ENCODE assay signal across 8 cellular contexts in the genomic region with DNA sequence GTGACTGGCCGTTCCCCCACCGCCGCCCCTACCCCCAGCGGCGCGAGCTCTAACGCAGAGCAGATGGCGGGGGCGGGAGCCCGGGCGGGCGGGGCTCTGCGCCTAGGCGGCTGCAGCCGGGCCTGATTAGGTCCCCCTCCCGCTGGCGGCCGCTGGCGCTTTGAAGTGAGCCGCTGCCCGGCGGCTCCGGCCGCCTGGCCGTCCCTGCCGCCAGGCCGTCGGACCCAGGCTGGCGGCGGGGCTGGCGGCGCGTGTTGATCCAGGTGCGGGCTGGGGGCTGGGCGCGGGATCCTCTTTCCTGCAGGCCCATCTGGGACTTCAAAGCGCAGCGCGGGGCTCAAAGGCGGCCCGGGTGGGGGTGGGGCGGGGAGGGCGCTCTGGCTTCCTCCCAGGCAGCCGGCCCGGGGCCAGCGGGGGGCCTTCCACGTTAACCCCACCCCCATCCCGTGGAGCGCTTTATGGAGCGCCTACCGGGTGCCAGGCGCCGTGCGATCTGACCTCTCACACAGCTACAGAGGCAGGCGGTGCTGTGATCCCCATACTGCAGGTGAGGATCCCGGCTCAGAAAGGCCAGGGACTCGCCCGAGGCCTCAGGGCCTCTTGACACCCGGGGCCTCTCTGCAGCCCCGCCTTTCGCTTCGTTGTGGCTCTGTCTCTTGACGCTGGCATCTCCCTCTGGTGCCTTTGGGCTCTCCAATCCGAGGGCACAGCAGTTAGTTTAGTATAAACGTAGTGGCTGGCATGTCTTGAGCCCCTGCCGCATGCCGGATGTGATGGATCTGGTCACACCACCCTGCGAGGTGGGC.
A peak's percentile ranks its signal among the peaks of the same experiment; 100 is the strongest.
DNase-seq lines count a peak whose midpoint lies in the region; TF ChIP-seq lines count a peak whose summit lies in the region.

No MANE protein-coding gene starts in this region.

- H3K27ac Mint-ChIP-seq in HFFc6: no peak overlapping the region

- H3K27me3 ChIP-seq in BJ (ENCODE audit: control insufficient read depth, insufficient read depth, low read length) (peaks cover 14% of the 10 kb centered on the region), H7 (ENCODE audit: control insufficient read depth, insufficient read depth, low read length) (peaks cover 22% of the 10 kb centered on the region), WERI-Rb-1 (ENCODE audit: insufficient read depth, low read depth, severe bottlenecking) (no peaks in the 10 kb centered on the region), iPS-18a (ENCODE audit: control insufficient read depth, insufficient read depth, low read length) (peaks cover 55% of the 10 kb centered on the region)

- no peaks in the 10 kb centered on the region for H3K36me3 Mint-ChIP-seq in HFFc6 (ENCODE audit: low read depth)

- H3K27ac ChIP-seq in WERI-Rb-1: peak overlapping the region; percentile 98
- H3K27ac ChIP-seq in iPS-18a (ENCODE audit: low read length): no peak overlapping the region

- CTCF ChIA-PET in BJ (lab: Yijun Ruan, JAX): no interaction called here

- POLR2A ChIA-PET in BJ (lab: Charles Lee): no interaction called here

- peaks cover 38% of the 10 kb centered on the region for H3K27me3 Mint-ChIP-seq in HFFc6 (ENCODE audit: insufficient read depth)

- H3K36me3 ChIP-seq in BJ (ENCODE audit: control insufficient read depth, insufficient read depth, low read length): no peaks in the 10 kb centered on the region
- H3K36me3 ChIP-seq in H7 (replicated peaks; ENCODE audit: control insufficient read depth, insufficient read depth, low read length): no peaks in the 10 kb centered on the region
- H3K36me3 ChIP-seq in WERI-Rb-1: no peaks in the 10 kb centered on the region; the same call in 1 of the 2 replicates
- H3K36me3 ChIP-seq in iPS-18a (ENCODE audit: control insufficient read depth, low read depth, low read length): no peaks in the 10 kb centered on the region

- TF ChIP-seq CTCF in BJ (IDR thresholded peaks at IDR 0.05; ENCODE audit: insufficient read depth, low read depth, low read length) (no peak), WERI-Rb-1 (IDR thresholded peaks at IDR 0.05; ENCODE audit: low read depth, low read length) (no peak), HFFc6 (IDR thresholded peaks at IDR 0.05) (no peak)

- H3K4me1 ChIP-seq in iPS-18a (ENCODE audit: control insufficient read depth, low read depth, low read length): peaks cover 32% of the 10 kb centered on the region

- no peak overlapping the region for H3K4me3 Mint-ChIP-seq in HFFc6

- no peaks in the 10 kb centered on the region for H3K9me3 ChIP-seq in WERI-Rb-1 (ENCODE audit: severe bottlenecking)
- no peaks in the 10 kb centered on the region for H3K9me3 ChIP-seq in iPS-18a (ENCODE audit: control insufficient read depth, low read depth, low read length)

- 0 out of 2 replicates have a peak overlapping the region, but pooled peaks have one; percentile 10 for H3K4me3 ChIP-seq in BJ (ENCODE audit: low read depth, low read length)
- H3K4me3 ChIP-seq in H7 (ENCODE audit: insufficient read depth, low read depth, low read length): peak overlapping the region; percentile 28
- H3K4me3 ChIP-seq in WERI-Rb-1 (ENCODE audit: low read depth, low read length): peak overlapping the region; percentile 46
- peak overlapping the region; percentile 25 for H3K4me3 ChIP-seq in iPS-18a (ENCODE audit: low read length)

- H3K4me1 Mint-ChIP-seq in HFFc6 (ENCODE audit: low read depth): no peaks in the 10 kb centered on the region

- DNase-seq in BJ (ENCODE audit: low read depth) (no peak), H7 (peak; percentile 94), WERI-Rb-1 (peak; percentile 91), HFFc6 (no peak), KG1 (lab: John Stamatoyannopoulos, UW) (no peak), DMS153 treated with DMSO at 0.1 percent for 48 hours (lab: John Stamatoyannopoulos, UW; ENCODE audit: unreplicated experiment) (no peak)
- DNase-seq in stimulated activated CD4-positive, alpha-beta T cell treated with anti-CD3 and anti-CD28 coated beads, Interleukin-4, amount 100 ng/mL, for 1 hour: peak; percentile 21

- H3K9me3 Mint-ChIP-seq in HFFc6: no peaks in the 10 kb centered on the region

- H3K9ac ChIP-seq in iPS-18a (ENCODE audit: low read length): no peak overlapping the region

Comparison
In these comparisons a context has a peak if more than half of its experiments do, and no peak if none do; other contexts are left out.
1. DNase-seq: peak in H7 (single experiment), WERI-Rb-1 (single experiment) and stimulated activated CD4-positive, alpha-beta T cell treated with anti-CD3 and anti-CD28 coated beads, Interleukin-4, amount 100 ng/mL, for 1 hour (single experiment); none in BJ (single experiment), HFFc6 (single experiment), KG1 (single experiment) and DMS153 treated with DMSO at 0.1 percent for 48 hours (single experiment).
2. Peak in every context shown above with its lines, with median percentiles within 50 percentile points of each other: H3K4me3 ChIP-seq.